Comparison of ENCODE assay signal across 7 cellular contexts in genomic region chr19:52570005-52570861, GRCh38. TPM values are rescaled to one million over a fixed set of nuclear protein-coding genes. Genes with fewer than 3 reads are reported as not detected.
DNase-seq lines count a peak whose midpoint lies in the region; ATAC-seq and TF ChIP-seq lines count a peak whose summit lies in the region.

ZNF701 (plus strand) TSS chr19:52570287; CDS start chr19:52574148, 3,861 bp downstream.

- no peaks in the 10 kb centered on the region for H3K27me3 ChIP-seq in left lung

- peak within 1 kb of the TSS; percentile 87 for H3K4me3 Mint-ChIP-seq in dendritic cell treated with granulocyte-macrophage colony-stimulating factor and Interleukin-4, amounts not matched to agents 40 ng/mL and 50 ng/mL, for 4 days

- peak; percentile 88 for DNase-seq in NCI-H345 (lab: John Stamatoyannopoulos, UW)
- DNase-seq in activated CD4-positive, alpha-beta T cell treated with anti-CD3 and anti-CD28 coated beads, Interleukin-2, amount 50 U/mL, for 24 hours (ENCODE audit: low read depth in 1 of 2, low spot score in 1 of 2): peak; percentile 93
- peak; percentile 96 to 99 for DNase-seq in left lung
- DNase-seq in stimulated activated CD4-positive, alpha-beta T cell treated with anti-CD3 and anti-CD28 coated beads, Interleukin-2, amount 100 ng/mL, for 4 hours (ENCODE audit: low read depth): peak; percentile 91

- peaks cover 0 to 34% of the 10 kb centered on the region in 2 donors for H3K36me3 ChIP-seq in left lung

- H3K4me1 Mint-ChIP-seq in dendritic cell treated with granulocyte-macrophage colony-stimulating factor and Interleukin-4, amounts not matched to agents 40 ng/mL and 50 ng/mL, for 4 days (ENCODE audit: low read depth): peaks cover 25% of the 10 kb centered on the region

- H3K36me3 Mint-ChIP-seq in dendritic cell treated with granulocyte-macrophage colony-stimulating factor and Interleukin-4, amounts not matched to agents 40 ng/mL and 50 ng/mL, for 4 days (ENCODE audit: low read depth): peaks cover 60% of the 10 kb centered on the region

- peak; percentile 16 to 63 for TF ChIP-seq CTCF in left lung (IDR thresholded peaks at IDR 0.05)

- peak within 1 kb of the TSS; percentile 57 to 72 for H3K4me3 ChIP-seq in left lung

- peaks cover 0 to 48% of the 10 kb centered on the region in 2 donors for H3K9me3 ChIP-seq in left lung

- peaks cover 78% of the 10 kb centered on the region for H3K9me3 Mint-ChIP-seq in dendritic cell treated with granulocyte-macrophage colony-stimulating factor and Interleukin-4, amounts not matched to agents 40 ng/mL and 50 ng/mL, for 4 days

- H3K27ac Mint-ChIP-seq in dendritic cell treated with granulocyte-macrophage colony-stimulating factor and Interleukin-4, amounts not matched to agents 40 ng/mL and 50 ng/mL, for 4 days: peak within 1 kb of the TSS; percentile 94

- H3K4me1 ChIP-seq in left lung: peaks cover 0 to 20% of the 10 kb centered on the region in 2 donors

- ATAC-seq in GM18508 (IDR thresholded peaks at IDR 0.05; ENCODE audit: insufficient read depth, unreplicated experiment) (peak; percentile 74), HG03045 (IDR thresholded peaks at IDR 0.05; ENCODE audit: unreplicated experiment) (peak; percentile 84), left lung (peak; percentile 100)

- intact Hi-C loops in dendritic cell treated with granulocyte-macrophage colony-stimulating factor and Interleukin-4, amounts not matched to agents 40 ng/mL and 50 ng/mL, for 4 days (cut with micrococcal nuclease): loop anchor here (2.0 to 5.0 kb wide), 2 partner anchors 31 to 43 kb away; partner anchors contain the start of gene ZNF808
- intact Hi-C loops in left lung (cut with DNase I): no loop called here

- no peaks in the 10 kb centered on the region for H3K27me3 Mint-ChIP-seq in dendritic cell treated with granulocyte-macrophage colony-stimulating factor and Interleukin-4, amounts not matched to agents 40 ng/mL and 50 ng/mL, for 4 days

- H3K27ac ChIP-seq in left lung: peak within 1 kb of the TSS; percentile 85 to 87

RNA-seq across cellular contexts. Expression of gene ZNF701, which starts in this region (rescaled TPM):
- total RNA-seq in left lung: 10 to 100 TPM; 18.1 to 19.1 TPM

Comparison
In these comparisons a context has a peak if more than half of its experiments do, and no peak if none do; other contexts are left out.
1. Peak in every context shown above with its lines: DNase-seq, ATAC-seq, H3K4me3 ChIP-seq and H3K27ac ChIP-seq.